23 cellular contexts compared by ENCODE assay signal in the genomic region with DNA sequence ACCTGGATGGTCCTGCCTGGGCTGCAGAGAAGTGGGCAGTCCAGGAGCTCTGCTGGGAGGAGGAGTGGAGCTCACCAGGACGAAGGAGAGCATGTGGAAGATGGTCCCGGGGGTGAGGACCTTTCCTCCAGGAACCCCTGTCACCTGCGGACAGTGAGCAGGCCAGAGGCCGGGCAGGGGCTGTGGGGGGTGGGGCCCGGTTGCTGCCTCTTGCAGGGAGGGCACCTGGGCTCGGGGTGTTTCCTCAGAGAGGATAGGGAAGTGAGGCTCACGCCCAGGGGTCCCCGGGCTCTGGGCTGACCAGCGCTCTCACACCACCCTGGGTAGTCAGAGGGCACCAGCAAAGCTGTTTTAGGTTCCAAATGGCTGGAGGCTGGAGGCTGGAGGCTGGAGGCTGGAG. TPM values are rescaled to one million over a fixed set of nuclear protein-coding genes. Genes with fewer than 3 reads are reported as not detected.
DNase-seq lines count a peak whose midpoint lies in the region; ATAC-seq, FAIRE-seq and TF ChIP-seq lines count a peak whose summit lies in the region.
"Had no signal": no experiment of that assay in that cellular context is flagged by ENCODE, and none has a peak within 500 bp of the region (broad histone marks: within the 10 kb centered on the region; RNA-seq: fewer than 3 reads in every experiment).

No MANE protein-coding gene starts in this region.

- H3K23ac ChIP-seq in H1 (ENCODE audit: insufficient read length) = no peak overlapping the region

- H3K27me3 Mint-ChIP-seq in activated CD4-positive, alpha-beta T cell treated with anti-CD3 and anti-CD28 coated beads, Interleukin-2, amount 10 ng/mL, durations not matched to agents 24 days and 14 days = no peaks in the 10 kb centered on the region
- H3K27me3 Mint-ChIP-seq: CD4-positive, CD25-positive, alpha-beta regulatory T cell had no signal

- ATAC-seq in GM21447 (IDR thresholded peaks at IDR 0.05; ENCODE audit: unreplicated experiment) = no peak
- ATAC-seq: GM12878 had no signal

- H2AFZ ChIP-seq in H1 (ENCODE audit: low read length) (no peak overlapping the region), mammary epithelial cell (ENCODE audit: low read depth, low read length) (no peak overlapping the region)
- H2AFZ ChIP-seq: GM23248 had no signal

- WGBS in H1 (ENCODE audit: extremely low coverage in 1 of 2, insufficient coverage in 1 of 2, insufficient read length in 1 of 2, insufficient replicate concordance in 2 of 2, low coverage in 1 of 2, low lambda C conversion rate in 2 of 2, missing lambda C conversion rate in 1 of 2), 2 experiments = 86% methylated on average over 9 of the region's 9 CpGs; no CpG with 5 or more reads in 1 of the 2 experiments
- WGBS in mammary epithelial cell (ENCODE audit: low coverage, missing lambda C conversion rate) = 95% methylated on average over 7 of the region's 9 CpGs

- CTCF ChIA-PET in H1 (lab: Charles Lee; ENCODE audit: partially characterized antibody) (interaction anchor here (1.0 to 2.0 kb wide), 3 partner anchors 19 to 89 kb away, joined by 3 to 4 read pairs (median 4); no protein-coding TSS in a partner anchor), mammary epithelial cell (lab: Charles Lee; ENCODE audit: low non-redundant PET) (no interaction called here)

- no peak overlapping the region for H3K18ac ChIP-seq in H1 (ENCODE audit: extremely low read depth, low read length)

- no peaks in the 10 kb centered on the region for H3K4me1 Mint-ChIP-seq in activated CD4-positive, alpha-beta T cell treated with anti-CD3 and anti-CD28 coated beads, Interleukin-2, amount 10 ng/mL, durations not matched to agents 24 days and 14 days

- H3K27me3 ChIP-seq in BLaER1 treated with 17β-estradiol and CSF1 and Interleukin-3, amounts not matched to agents 10 nM and 100 nM = peaks cover 15 to 34% (median 23%) of the 10 kb centered on the region in 11 experiments; a peak in 18 of 22 replicates
- H3K27me3 ChIP-seq in H1 (replicated peaks in 1 of 4; ENCODE audit: control insufficient read depth in 3 of 4, extremely low read depth in 1 of 4, insufficient read depth in 3 of 4, low read length in 3 of 4) = no peaks in the 10 kb centered on the region; a peak in 2 of 7 replicates
- H3K27me3 ChIP-seq in mammary epithelial cell (ENCODE audit: insufficient read depth, low read length) = no peaks in the 10 kb centered on the region

- no peaks in the 10 kb centered on the region for H3K36me3 Mint-ChIP-seq in activated CD4-positive, alpha-beta T cell treated with anti-CD3 and anti-CD28 coated beads, Interleukin-2, amount 10 ng/mL, durations not matched to agents 24 days and 14 days (ENCODE audit: low read depth)
- H3K36me3 Mint-ChIP-seq: CD4-positive, CD25-positive, alpha-beta regulatory T cell; CD8-positive, alpha-beta memory T cell had no signal

- no peak for FAIRE-seq in H1 (lab: Jason Lieb, UNC)
- FAIRE-seq: GM12878, GM19239, H54 had no signal

- H4K5ac ChIP-seq in H1 (ENCODE audit: insufficient read length, low read depth, low read length) = no peak overlapping the region

- no peak overlapping the region for H3K4me3 Mint-ChIP-seq in activated CD4-positive, alpha-beta T cell treated with anti-CD3 and anti-CD28 coated beads, Interleukin-2, amount 10 ng/mL, durations not matched to agents 24 days and 14 days
- H3K4me3 Mint-ChIP-seq: CD4-positive, CD25-positive, alpha-beta regulatory T cell; CD8-positive, alpha-beta memory T cell had no signal

- H3K27ac Mint-ChIP-seq in activated CD4-positive, alpha-beta T cell treated with anti-CD3 and anti-CD28 coated beads, Interleukin-2, amount 10 ng/mL, durations not matched to agents 24 days and 14 days = peak overlapping the region; percentile 8
- H3K27ac Mint-ChIP-seq: CD4-positive, CD25-positive, alpha-beta regulatory T cell had no signal

- H3K4me1 ChIP-seq in BLaER1 treated with 17β-estradiol and CSF1 and Interleukin-3, amounts not matched to agents 10 nM and 100 nM = peaks cover 4 to 92% (median 80%) of the 10 kb centered on the region in 10 experiments; a peak in 19 of 20 replicates
- H3K4me1 ChIP-seq in H1 (replicated peaks in 1 of 4; ENCODE audit: control insufficient read depth in 3 of 4, insufficient read depth in 4 of 4, low read length in 3 of 4) (no peaks in the 10 kb centered on the region), mammary epithelial cell (ENCODE audit: insufficient read depth, low read length) (peaks cover 24% of the 10 kb centered on the region)

- DNase-seq in activated CD4-positive, alpha-beta T cell treated with anti-CD3 and anti-CD28 coated beads, Interleukin-2, amount 10 ng/mL, durations not matched to agents 24 days and 14 days = no peak
- no peak for DNase-seq in activated CD4-positive, alpha-beta T cell treated with anti-CD3 and anti-CD28 coated beads for 4 hours
- DNase-seq in H1 (ENCODE audit: low read depth in 1 of 2, low spot score in 2 of 2) = no peak
- no peak for DNase-seq in mammary epithelial cell
- no peak for DNase-seq in activated CD8-positive, alpha-beta memory T cell treated with anti-CD3 and anti-CD28 coated beads, Interleukin-2, amount 50 U/mL, for 4 hours
- DNase-seq: 8988T; C1 segment of cervical spinal cord; CD4-positive, CD25-positive, alpha-beta regulatory T cell; CD8-positive, alpha-beta memory T cell; COR-L47; DMS 273 treated with DMSO at 0.1 percent for 48 hours; DMS53; DND-41; EL; GM23248; HCEC 1CT had no signal

- TF ChIP-seq POLR2A in H1 (IDR thresholded peaks at IDR 0.05; ENCODE audit: control extremely low read depth in 1 of 2, low read depth in 2 of 2, low read length in 2 of 2) = no peak

- H3K9ac ChIP-seq in BLaER1 treated with 17β-estradiol and CSF1 and Interleukin-3, amounts not matched to agents 10 nM and 100 nM = no peak overlapping the region
- H3K9ac ChIP-seq in H1 (replicated peaks in 1 of 4; ENCODE audit: extremely low read depth in 1 of 4, low read depth in 3 of 4, low read length in 3 of 4) = no peak overlapping the region
- no peak overlapping the region for H3K9ac ChIP-seq in mammary epithelial cell (ENCODE audit: insufficient read depth, low read length)
- H3K9ac ChIP-seq: GM23248 had no signal

- dilution Hi-C loops in mammary epithelial cell (cut with HindIII; ENCODE audit: low sequenced_read_pairs) = no loop called here

- H3K9me3 Mint-ChIP-seq in activated CD4-positive, alpha-beta T cell treated with anti-CD3 and anti-CD28 coated beads, Interleukin-2, amount 10 ng/mL, durations not matched to agents 24 days and 14 days = no peaks in the 10 kb centered on the region
- H3K9me3 Mint-ChIP-seq: CD4-positive, CD25-positive, alpha-beta regulatory T cell; CD8-positive, alpha-beta memory T cell had no signal

- TF ChIP-seq CTCF in H1 (IDR thresholded peaks at IDR 0.05; ENCODE audit: control extremely low read depth in 1 of 3, insufficient read depth in 1 of 3, low read depth in 1 of 3, low read length in 3 of 3) (no peak), mammary epithelial cell (conservative IDR thresholded peaks at IDR 0.05 in 1 of 2, IDR thresholded peaks at IDR 0.05 in 1 of 2; ENCODE audit: extremely low read depth in 1 of 2, insufficient read depth in 1 of 2, low read depth in 1 of 2, low read length in 2 of 2) (no peak)

- H2BK12ac ChIP-seq in H1 (ENCODE audit: low read depth, low read length) = no peak overlapping the region

- no peak overlapping the region for H2BK20ac ChIP-seq in H1 (ENCODE audit: low read length)

- no peak overlapping the region for H3K4me3 ChIP-seq in BLaER1 treated with 17β-estradiol and CSF1 and Interleukin-3, amounts not matched to agents 10 nM and 100 nM
- H3K4me3 ChIP-seq in H1 (ENCODE audit: extremely low read depth in 1 of 4, insufficient read depth in 2 of 4, low read depth in 3 of 4, low read length in 4 of 4) (no peak overlapping the region), mammary epithelial cell (replicated peaks in 1 of 3; ENCODE audit: insufficient read depth in 1 of 3, low read depth in 2 of 3, low read length in 3 of 3) (no peak overlapping the region)
- H3K4me3 ChIP-seq: GM12878, GM23248 had no signal

- no peaks in the 10 kb centered on the region for H3K23me2 ChIP-seq in H1 (ENCODE audit: low read depth, low read length)

- in situ Hi-C loops in mammary epithelial cell (cut with MboI; ENCODE audit: low sequenced_read_pairs in 2 of 2) = no loop called here

- H4K20me1 ChIP-seq in BLaER1 treated with 17β-estradiol and CSF1 and Interleukin-3, amounts not matched to agents 10 nM and 100 nM = peaks cover 0 to 50% (median 0%) of the 10 kb centered on the region in 11 experiments; a peak in 8 of 22 replicates
- peaks cover 0 to 1% of the 10 kb centered on the region in 2 experiments for H4K20me1 ChIP-seq in H1 (replicated peaks in 1 of 2; ENCODE audit: control insufficient read depth in 1 of 2, insufficient read depth in 2 of 2, low read length in 2 of 2)
- H4K20me1 ChIP-seq in mammary epithelial cell (ENCODE audit: insufficient read depth, low read length) = no peaks in the 10 kb centered on the region

- no peaks in the 10 kb centered on the region for H3K79me2 ChIP-seq in H1 (ENCODE audit: control insufficient read depth in 1 of 2, insufficient read depth in 2 of 2, low read length in 2 of 2)
- H3K79me2 ChIP-seq in mammary epithelial cell (ENCODE audit: insufficient read depth, low read length) = peaks cover 97% of the 10 kb centered on the region

- peak overlapping the region in 7 of 11 experiments; percentile 6 to 92 (median 43); a peak in 11 of 22 replicates for H3K4me2 ChIP-seq in BLaER1 treated with 17β-estradiol and CSF1 and Interleukin-3, amounts not matched to agents 10 nM and 100 nM
- H3K4me2 ChIP-seq in H1 (ENCODE audit: insufficient read depth in 1 of 2, low read depth in 2 of 2, low read length in 2 of 2) (no peak overlapping the region), mammary epithelial cell (ENCODE audit: insufficient read depth, low read depth, low read length) (no peak overlapping the region)

- no peak overlapping the region for H3K56ac ChIP-seq in H1 (replicated peaks; ENCODE audit: insufficient read length, low read depth, low read length)

- POLR2A ChIA-PET in H1 (lab: Charles Lee; ENCODE audit: partially characterized antibody) = interaction anchor here (1.2 kb wide), 1 partner anchor 33 kb away, joined by 3 read pairs; no protein-coding TSS in a partner anchor

- no peak for TF ChIP-seq EP300 in H1 (IDR thresholded peaks at IDR 0.05; ENCODE audit: borderline replicate concordance in 1 of 2, low read depth in 2 of 2, low read length in 2 of 2)

- H4K8ac ChIP-seq in H1 (ENCODE audit: extremely low read depth, insufficient read depth, low read length) = peak overlapping the region; percentile 51

- no peak overlapping the region for H4K91ac ChIP-seq in H1 (replicated peaks; ENCODE audit: insufficient read length, low read length)

- intact Hi-C loops in activated CD4-positive, alpha-beta T cell treated with anti-CD3 and anti-CD28 coated beads, Interleukin-2, amount 10 ng/mL, durations not matched to agents 24 days and 14 days (cut with micrococcal nuclease) = no loop called here
- intact Hi-C loops in mammary epithelial cell (cut with micrococcal nuclease) = no loop called here

- H3K27ac ChIP-seq in BLaER1 treated with 17β-estradiol and CSF1 and Interleukin-3, amounts not matched to agents 10 nM and 100 nM = peak overlapping the region in 1 of 11 experiments; percentile 9; a peak in 1 of 22 replicates
- H3K27ac ChIP-seq in H1 (ENCODE audit: low read depth, low read length) (no peak overlapping the region), mammary epithelial cell (ENCODE audit: insufficient read depth, low read depth, low read length) (no peak overlapping the region)
- H3K27ac ChIP-seq: GM23248, HL-60 had no signal

- H3K79me1 ChIP-seq in H1 (ENCODE audit: low read depth, low read length) = no peaks in the 10 kb centered on the region

- TF ChIP-seq RAD21 in H1 (IDR thresholded peaks at IDR 0.05 in 1 of 2, conservative IDR thresholded peaks at IDR 0.05 in 1 of 2; ENCODE audit: low read depth in 2 of 2, low read length in 2 of 2) = no peak

- no peak overlapping the region for H2BK120ac ChIP-seq in H1 (replicated peaks; ENCODE audit: low read depth, low read length)

- no peaks in the 10 kb centered on the region for H3K36me3 ChIP-seq in BLaER1 treated with 17β-estradiol and CSF1 and Interleukin-3, amounts not matched to agents 10 nM and 100 nM
- H3K36me3 ChIP-seq in H1 (ENCODE audit: control insufficient read depth in 2 of 4, insufficient read depth in 4 of 4, low read length in 3 of 4) = no peaks in the 10 kb centered on the region
- H3K36me3 ChIP-seq in mammary epithelial cell (ENCODE audit: insufficient read depth, low read length) = peaks cover 8% of the 10 kb centered on the region

- peak overlapping the region; percentile 55 for H3K14ac ChIP-seq in H1 (ENCODE audit: insufficient read length)

- H2AK5ac ChIP-seq in H1 (ENCODE audit: low read depth, low read length) = no peak overlapping the region

- no peak overlapping the region for H2BK15ac ChIP-seq in H1 (ENCODE audit: low read length)

- no peak overlapping the region for H2BK5ac ChIP-seq in H1 (ENCODE audit: low read depth, low read length)

- BruUV-seq in mammary epithelial cell (replicated peaks; lab: Mats Ljungman, UMichigan) = no TSS peak

- H3K9me3 ChIP-seq in BLaER1 treated with 17β-estradiol and CSF1 and Interleukin-3, amounts not matched to agents 10 nM and 100 nM (replicated peaks in 1 of 11) = peaks cover under 1 to 6% (median 2%) of the 10 kb centered on the region in 11 experiments; a peak in 21 of 22 replicates
- peaks cover 0 to 4% of the 10 kb centered on the region in 2 experiments; a peak in 1 of 4 replicates for H3K9me3 ChIP-seq in H1 (ENCODE audit: insufficient read depth in 2 of 2, low read depth in 1 of 2, low read length in 1 of 2)
- peaks cover 1% of the 10 kb centered on the region for H3K9me3 ChIP-seq in mammary epithelial cell (replicated peaks; ENCODE audit: insufficient read depth, low read length)

- H3K4ac ChIP-seq in H1 (replicated peaks; ENCODE audit: insufficient read length, low read depth, low read length) = no peak overlapping the region

RNA-seq across cellular contexts. Expression of a gene that starts 22.7 kb away (rescaled TPM):
- 22.3 and 24.2 TPM in 2 replicates for total RNA-seq in activated CD4-positive, alpha-beta T cell treated with anti-CD3 and anti-CD28 coated beads, Interleukin-2, amount 10 ng/mL, durations not matched to agents 24 days and 14 days
- total RNA-seq in H1 (2021; fragmentation: NEBNext Ultra II Directional; extraction: Animal tissue kit (Norgen Biotek cat#: 25700)) = 24.3 and 24.7 TPM in 2 replicates
- polyA plus RNA-seq in H1 (2011; rRNA removed) (26.9 and 37.3 TPM in 2 replicates), mammary epithelial cell (22.4 TPM)
- polyA plus RNA-seq in H1 (2011; cell fraction: cytosol; rRNA removed) = 29.9 TPM
- polyA plus RNA-seq in H1 (2011; cell fraction: nucleus; rRNA removed) = 42.6 TPM
- 16.5 to 25.6 TPM (median 24.1 TPM) in 4 replicates for polyA plus RNA-seq in H1 (2012, experiment 1 of 2)
- 26.0 TPM for polyA plus RNA-seq in H1 (2012, experiment 2 of 2)
- polyA plus RNA-seq in H1 (2013, experiment 1 of 2) = 13.3 TPM
- polyA plus RNA-seq in H1 (2013, experiment 2 of 2) = 13.7 TPM
- polyA minus RNA-seq in H1 (2011; rRNA and poly(A)+ RNA removed) = 10.7 and 13.6 TPM in 2 replicates
- 19.8 TPM for polyA minus RNA-seq in H1 (2011; cell fraction: cytosol; rRNA and poly(A)+ RNA removed)
- 22.3 TPM for polyA minus RNA-seq in H1 (2011; cell fraction: nucleus; rRNA and poly(A)+ RNA removed)
- 10 to 100 TPM; 29.5 to 32.8 TPM for total RNA-seq in mammary epithelial cell
- 10.7 TPM for polyA minus RNA-seq in mammary epithelial cell

RNA-seq across cellular contexts. Expression of a gene that starts 41.0 kb away (rescaled TPM):
- 2.2 and 2.8 TPM in 2 replicates for total RNA-seq in activated CD4-positive, alpha-beta T cell treated with anti-CD3 and anti-CD28 coated beads, Interleukin-2, amount 10 ng/mL, durations not matched to agents 24 days and 14 days
- 0.19 TPM in 2 replicates for total RNA-seq in H1 (2021; fragmentation: NEBNext Ultra II Directional; extraction: Animal tissue kit (Norgen Biotek cat#: 25700))
- polyA plus RNA-seq in H1 (2011; rRNA removed) (0.14 TPM in 2 replicates), mammary epithelial cell (56.2 TPM)
- polyA plus RNA-seq in H1 (2011; cell fraction: cytosol; rRNA removed) = 0.12 TPM
- 0.54 TPM for polyA plus RNA-seq in H1 (2011; cell fraction: nucleus; rRNA removed)
- 0.06 to 0.16 TPM (median 0.14 TPM) in 4 replicates for polyA plus RNA-seq in H1 (2012, experiment 1 of 2)
- polyA plus RNA-seq in H1 (2012, experiment 2 of 2) = 0.07 TPM
- polyA plus RNA-seq in H1 (2013, experiment 1 of 2) = 0.10 TPM
- 0.07 TPM for polyA plus RNA-seq in H1 (2013, experiment 2 of 2)
- 0.05 and 0.16 TPM in 2 replicates for polyA minus RNA-seq in H1 (2011; rRNA and poly(A)+ RNA removed)
- not detected for polyA minus RNA-seq in H1 (2011; cell fraction: cytosol; rRNA and poly(A)+ RNA removed)
- 0.30 TPM for polyA minus RNA-seq in H1 (2011; cell fraction: nucleus; rRNA and poly(A)+ RNA removed)
- 100 to 1,000 TPM; 113 to 157 TPM for total RNA-seq in mammary epithelial cell
- 36.6 TPM for polyA minus RNA-seq in mammary epithelial cell
- total RNA-seq: A673, GM23248 had no signal
- polyA plus RNA-seq: GM23248 had no signal

RNA-seq across cellular contexts. Expression of a gene that starts 43.5 kb away (rescaled TPM):
- 164 and 171 TPM in 2 replicates for total RNA-seq in activated CD4-positive, alpha-beta T cell treated with anti-CD3 and anti-CD28 coated beads, Interleukin-2, amount 10 ng/mL, durations not matched to agents 24 days and 14 days
- total RNA-seq in H1 (2021; fragmentation: NEBNext Ultra II Directional; extraction: Animal tissue kit (Norgen Biotek cat#: 25700)) = 92.0 and 102 TPM in 2 replicates
- polyA plus RNA-seq in H1 (2011; rRNA removed) (120 and 134 TPM in 2 replicates), mammary epithelial cell (131 TPM)
- polyA plus RNA-seq in H1 (2011; cell fraction: cytosol; rRNA removed) = 93.7 TPM
- 63.8 TPM for polyA plus RNA-seq in H1 (2011; cell fraction: nucleus; rRNA removed)
- polyA plus RNA-seq in H1 (2012, experiment 1 of 2) = 70.3 to 94.7 TPM (median 80.1 TPM) in 4 replicates
- polyA plus RNA-seq in H1 (2012, experiment 2 of 2) = 37.7 TPM
- polyA plus RNA-seq in H1 (2013, experiment 1 of 2) = 96.9 TPM
- 106 TPM for polyA plus RNA-seq in H1 (2013, experiment 2 of 2)
- 133 and 151 TPM in 2 replicates for polyA minus RNA-seq in H1 (2011; rRNA and poly(A)+ RNA removed)
- polyA minus RNA-seq in H1 (2011; cell fraction: cytosol; rRNA and poly(A)+ RNA removed) = 34.6 TPM
- 20.3 TPM for polyA minus RNA-seq in H1 (2011; cell fraction: nucleus; rRNA and poly(A)+ RNA removed)
- 100 to 1,000 TPM in 1 of 2 donors, 10 to 100 TPM in 1; 45.5 to 162 TPM for total RNA-seq in mammary epithelial cell
- 246 TPM for polyA minus RNA-seq in mammary epithelial cell

RNA-seq across cellular contexts. Expression of a gene that starts 43.7 kb away (rescaled TPM):
- 9.0 and 11.1 TPM in 2 replicates for total RNA-seq in activated CD4-positive, alpha-beta T cell treated with anti-CD3 and anti-CD28 coated beads, Interleukin-2, amount 10 ng/mL, durations not matched to agents 24 days and 14 days
- 9.1 and 10.5 TPM in 2 replicates for total RNA-seq in H1 (2021; fragmentation: NEBNext Ultra II Directional; extraction: Animal tissue kit (Norgen Biotek cat#: 25700))
- polyA plus RNA-seq in H1 (2011; rRNA removed) (5.0 and 7.6 TPM in 2 replicates), mammary epithelial cell (4.0 TPM)
- polyA plus RNA-seq in H1 (2011; cell fraction: cytosol; rRNA removed) = 6.9 TPM
- polyA plus RNA-seq in H1 (2011; cell fraction: nucleus; rRNA removed) = 15.8 TPM
- 4.3 to 8.9 TPM (median 7.8 TPM) in 4 replicates for polyA plus RNA-seq in H1 (2012, experiment 1 of 2)
- 2.9 TPM for polyA plus RNA-seq in H1 (2012, experiment 2 of 2)
- polyA plus RNA-seq in H1 (2013, experiment 1 of 2) = 3.5 TPM
- 3.7 TPM for polyA plus RNA-seq in H1 (2013, experiment 2 of 2)
- polyA minus RNA-seq in H1 (2011; rRNA and poly(A)+ RNA removed) = 9.2 and 11.9 TPM in 2 replicates
- polyA minus RNA-seq in H1 (2011; cell fraction: cytosol; rRNA and poly(A)+ RNA removed) = 7.9 TPM
- 14.4 TPM for polyA minus RNA-seq in H1 (2011; cell fraction: nucleus; rRNA and poly(A)+ RNA removed)
- 10 to 100 TPM in 1 of 2 donors, 1 to 10 TPM in 1; 9.8 to 12.8 TPM for total RNA-seq in mammary epithelial cell
- polyA minus RNA-seq in mammary epithelial cell = 9.5 TPM

Comparison
In these comparisons a context has a peak if more than half of its experiments do, and no peak if none do; other contexts are left out.
1. H3K4me2 ChIP-seq: peak in BLaER1 treated with 17β-estradiol and CSF1 and Interleukin-3, amounts not matched to agents 10 nM and 100 nM (7 of 11); none in H1 (0 of 2) and mammary epithelial cell (single experiment).
2. RNA of a gene that starts 41.0 kb away (total RNA-seq): 113 to 157 TPM in mammary epithelial cell; 2.2 to 2.8 TPM in activated CD4-positive, alpha-beta T cell treated with anti-CD3 and anti-CD28 coated beads, Interleukin-2, amount 10 ng/mL, durations not matched to agents 24 days and 14 days and 0.19 TPM in H1; every median in the first group is over 10 times any median in the second.